ENCODE assay signal across 10 cellular contexts in genomic region chr4:142549726-142550463, GRCh38.
DNase-seq lines count a peak whose midpoint lies in the region; ATAC-seq and TF ChIP-seq lines count a peak whose summit lies in the region.
"Had no signal": no experiment of that assay in that cellular context is flagged by ENCODE, and none has a peak within 500 bp of the region (broad histone marks: within the 10 kb centered on the region; RNA-seq: fewer than 3 reads in every experiment).

No MANE protein-coding gene starts in this region.

- TF ChIP-seq CTCF in mucosa of descending colon (IDR thresholded peaks at IDR 0.05): no peak
- TF ChIP-seq CTCF in ovary (IDR thresholded peaks at IDR 0.05): no peak

- no peak overlapping the region for H3K4me3 ChIP-seq in mucosa of descending colon
- no peak overlapping the region for H3K4me3 ChIP-seq in ovary
- no peak overlapping the region for H3K4me3 ChIP-seq in effector memory CD4-positive, alpha-beta T cell (ENCODE audit: insufficient read depth, low read depth, low read length, poor library complexity, severe bottlenecking)

- DNase-seq in G401 (ENCODE audit: low spot score) (peak; percentile 65), NCI-H2081 (lab: John Stamatoyannopoulos, UW) (peak; percentile 88 to 96), astrocyte of the hippocampus (ENCODE audit: low read depth, low spot score) (peak; percentile 83), mucosa of descending colon (peak in 1 of 3 donors; percentile 9), ovary (no peak), NCI-H1436 treated with DMSO at 0.1 percent for 48 hours (lab: John Stamatoyannopoulos, UW) (no peak)
- DNase-seq in effector memory CD4-positive, alpha-beta T cell: no peak
- DNase-seq: NCI-H2227 treated with DMSO at 0.1 percent for 48 hours; stimulated activated CD4-positive, alpha-beta T cell treated with anti-CD3 and anti-CD28 coated beads, Interleukin-2, amount 100 ng/mL, for 24 hours had no signal

- WGBS in ovary, 3 donors: 53 to 58% (median 55%) methylated on average over 1 of the region's 1 CpG

- no peak overlapping the region for H3K27ac ChIP-seq in ovary
- no peak overlapping the region for H3K27ac ChIP-seq in effector memory CD4-positive, alpha-beta T cell (ENCODE audit: insufficient read depth, low read length, poor library complexity, severe bottlenecking)

- no peaks in the 10 kb centered on the region for H3K9me3 ChIP-seq in mucosa of descending colon
- H3K9me3 ChIP-seq in ovary: no peaks in the 10 kb centered on the region
- no peaks in the 10 kb centered on the region for H3K9me3 ChIP-seq in effector memory CD4-positive, alpha-beta T cell (ENCODE audit: control insufficient read depth, low read length)

- TF ChIP-seq EP300 in ovary (IDR thresholded peaks at IDR 0.05): no peak

- H3K27me3 ChIP-seq in ovary: peaks cover 2% of the 10 kb centered on the region
- H3K27me3 ChIP-seq in effector memory CD4-positive, alpha-beta T cell (replicated peaks; ENCODE audit: control insufficient read depth, insufficient read depth, low read length, poor library complexity, severe bottlenecking): no peaks in the 10 kb centered on the region

- H3K4me1 ChIP-seq in mucosa of descending colon (ENCODE audit: low read depth) (peaks cover 12% of the 10 kb centered on the region), ovary (ENCODE audit: insufficient read depth) (no peaks in the 10 kb centered on the region)
- peaks cover 11% of the 10 kb centered on the region for H3K4me1 ChIP-seq in effector memory CD4-positive, alpha-beta T cell (ENCODE audit: control insufficient read depth, insufficient read depth, low read length, poor library complexity, severe bottlenecking)

- in situ Hi-C loops in G401 (cut with HindIII; ENCODE audit: low sequenced_read_pairs): no loop called here

- H3K36me3 ChIP-seq in mucosa of descending colon (ENCODE audit: low read depth) (no peaks in the 10 kb centered on the region), ovary (no peaks in the 10 kb centered on the region)
- no peaks in the 10 kb centered on the region for H3K36me3 ChIP-seq in effector memory CD4-positive, alpha-beta T cell (ENCODE audit: control insufficient read depth, insufficient read depth, low read length)

- intact Hi-C loops in mucosa of descending colon (cut with DNase I, micrococcal nuclease): no loop called here
- intact Hi-C loops in ovary (cut with DNase I): no loop called here

- ATAC-seq in mucosa of descending colon: peak; percentile 92
- no peak for ATAC-seq in HG02623 (IDR thresholded peaks at IDR 0.05; ENCODE audit: unreplicated experiment)

- TF ChIP-seq POLR2A in ovary (IDR thresholded peaks at IDR 0.05): no peak

Comparison
In these comparisons a context has a peak if more than half of its experiments do, and no peak if none do; other contexts are left out.
1. DNase-seq: peak in G401 (single experiment), NCI-H2081 (2 of 2) and astrocyte of the hippocampus (single experiment); none in ovary (0 of 5), NCI-H1436 treated with DMSO at 0.1 percent for 48 hours (single experiment) and effector memory CD4-positive, alpha-beta T cell (0 of 3).